Comparison of ENCODE assay signal across 23 cellular contexts in the genomic region with DNA sequence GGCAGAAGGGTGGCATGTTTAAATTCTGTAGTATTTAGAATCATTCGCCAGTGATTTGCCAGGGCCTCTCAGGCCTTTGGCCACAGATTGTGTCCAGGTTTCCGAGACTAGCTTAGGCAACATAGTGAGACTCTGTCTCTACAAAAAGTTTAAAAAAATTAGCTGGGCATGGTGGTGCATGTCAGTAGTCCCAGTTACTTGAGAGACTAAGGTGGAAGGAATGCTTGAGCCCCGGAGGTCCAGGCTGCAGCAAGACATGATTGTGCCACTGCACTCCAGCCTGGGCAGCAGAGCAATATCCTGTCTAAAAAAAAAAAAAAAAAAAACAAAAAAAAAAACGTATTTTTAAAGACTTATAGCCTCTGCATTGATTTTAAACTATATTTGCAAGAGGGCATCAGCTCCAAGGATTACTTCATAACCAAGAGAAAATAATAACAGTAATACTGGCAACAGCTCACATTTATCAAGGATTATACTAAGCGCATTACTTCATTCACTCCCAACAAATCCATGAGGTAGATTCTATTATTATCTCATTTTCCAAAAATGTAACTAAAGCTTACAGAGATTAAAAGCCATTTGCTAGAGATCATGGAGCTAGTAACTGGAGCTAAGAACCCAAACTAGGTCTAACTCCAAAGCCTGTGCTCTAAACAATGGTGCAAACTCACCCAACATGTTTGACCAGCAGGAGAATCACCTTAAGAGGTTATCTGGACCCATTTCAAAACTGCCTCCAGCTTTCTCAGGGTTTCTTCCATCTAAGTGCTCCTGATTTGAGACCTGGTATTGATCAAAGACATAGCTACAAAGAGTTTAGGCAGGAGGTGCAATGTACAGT. TPM values are rescaled to one million over a fixed set of nuclear protein-coding genes. Genes with fewer than 3 reads are reported as not detected.
DNase-seq lines count a peak whose midpoint lies in the region; ATAC-seq and TF ChIP-seq lines count a peak whose summit lies in the region.
"Had no signal": no experiment of that assay in that cellular context is flagged by ENCODE, and none has a peak within 500 bp of the region (broad histone marks: within the 10 kb centered on the region; RNA-seq: fewer than 3 reads in every experiment).

No MANE protein-coding gene starts in this region.

- H3K4me2 ChIP-seq in osteoblast (ENCODE audit: insufficient read depth, low read length) = no peak overlapping the region

- H3K4me3 ChIP-seq in right atrium auricular region = no peak overlapping the region
- no peak overlapping the region for H3K4me3 ChIP-seq in thoracic aorta
- H3K4me3 ChIP-seq in osteoblast (ENCODE audit: insufficient read depth, low read length) = no peak overlapping the region
- H3K4me3 ChIP-seq: K562 had no signal

- H3K36me3 ChIP-seq in right atrium auricular region (no peaks in the 10 kb centered on the region), thoracic aorta (no peaks in the 10 kb centered on the region), osteoblast (ENCODE audit: insufficient read depth, low read length) (no peaks in the 10 kb centered on the region)

- H3K4me1 ChIP-seq in right atrium auricular region (peaks cover 0 to 3% of the 10 kb centered on the region in 2 donors), thoracic aorta (ENCODE audit: control insufficient read depth in 1 of 2, low read depth in 2 of 2) (peaks cover 0 to 7% of the 10 kb centered on the region in 2 donors), osteoblast (ENCODE audit: insufficient read depth, low read length) (no peaks in the 10 kb centered on the region)

- no peaks in the 10 kb centered on the region for H3K9me3 ChIP-seq in right atrium auricular region
- H3K9me3 ChIP-seq in thoracic aorta = no peaks in the 10 kb centered on the region
- H3K9me3 ChIP-seq in osteoblast (ENCODE audit: low read depth, low read length) = no peaks in the 10 kb centered on the region

- no peaks in the 10 kb centered on the region for H3K79me2 ChIP-seq in osteoblast (ENCODE audit: insufficient read depth, low read length)

- H3K27me3 ChIP-seq in right atrium auricular region = no peaks in the 10 kb centered on the region
- no peaks in the 10 kb centered on the region for H3K27me3 ChIP-seq in thoracic aorta (replicated peaks; ENCODE audit: insufficient read depth)
- no peaks in the 10 kb centered on the region for H3K27me3 ChIP-seq in osteoblast (ENCODE audit: insufficient read depth, low read length)

- peak; percentile 71 for ATAC-seq in left ventricle myocardium superior
- peak; percentile 79 for ATAC-seq in thoracic aorta (ENCODE audit: insufficient number of reproducible peaks, low FRiP score, low read depth)
- ATAC-seq: K562, PC-3 had no signal

- TF ChIP-seq CTCF in right atrium auricular region (IDR thresholded peaks at IDR 0.05) (no peak), RWPE1 (conservative IDR thresholded peaks at IDR 0.05; ENCODE audit: low read depth) (no peak), thoracic aorta (IDR thresholded peaks at IDR 0.05) (no peak), osteoblast (IDR thresholded peaks at IDR 0.05; ENCODE audit: extremely low read depth, low read depth, low read length) (no peak)

- H2AFZ ChIP-seq in osteoblast (ENCODE audit: low read length) = no peak overlapping the region

- no peak for DNase-seq in left ventricle myocardium superior
- no peak for DNase-seq in right atrium auricular region (ENCODE audit: low spot score)
- no peak for DNase-seq in RWPE1 (ENCODE audit: low spot score)
- DNase-seq in epithelial cell of prostate (ENCODE audit: low read depth, low spot score) = peak; percentile 68
- no peak for DNase-seq in thoracic aorta (ENCODE audit: low spot score)
- DNase-seq in osteoblast (ENCODE audit: insufficient read length, low spot score, missing footprints) = no peak
- no peak for DNase-seq in T-helper 1 cell
- DNase-seq in cerebellar nuclear complex (lab: John Stamatoyannopoulos, UW) = no peak
- DNase-seq: ACHN, C1 segment of cervical spinal cord, DMS 273 treated with DMSO at 0.1 percent for 48 hours, GF-D8, H7, HFFc6, NCI-H1105 treated with DMSO at 0.1 percent for 48 hours, NCI-H187, NCI-H2171, NCI-H510A, NCI-H748 treated with DMSO at 0.1 percent for 48 hours, PC-3 had no signal

- POLR2A ChIA-PET in RWPE1 (lab: Yijun Ruan, JAX; ENCODE audit: low non-redundant PET) = no interaction called here

- H4K20me1 ChIP-seq in osteoblast (ENCODE audit: insufficient read depth, low read length) = no peaks in the 10 kb centered on the region

- H3K27ac ChIP-seq in right atrium auricular region = no peak overlapping the region
- peak overlapping the region; percentile 71 for H3K27ac ChIP-seq in RWPE1
- peak overlapping the region; percentile 89 for H3K27ac ChIP-seq in epithelial cell of prostate
- peak overlapping the region in 1 of 2 donors; percentile 71 for H3K27ac ChIP-seq in thoracic aorta
- H3K27ac ChIP-seq in osteoblast (ENCODE audit: low read depth, low read length) = no peak overlapping the region

- intact Hi-C loops in left ventricle myocardium superior (cut with micrococcal nuclease) = no loop called here

- CTCF ChIA-PET in RWPE1 (lab: Yijun Ruan, JAX) = interaction anchor here (0.6 kb wide), 1 partner anchor 1003 kb away, joined by 3 read pairs; no protein-coding TSS in a partner anchor

RNA-seq across cellular contexts. Expression of a gene that starts 32.6 kb away (rescaled TPM):
- total RNA-seq in left ventricle myocardium superior (not detected), right atrium auricular region (under 1 TPM in 1 of 2 donors, not detected in 1; 0.11 TPM), thoracic aorta (not detected), osteoblast (not detected in 2 replicates)
- total RNA-seq: Daoy, H7, HFFc6, K562, PC-3, SK-MEL-5 had no signal

Comparison
In these comparisons a context has a peak if more than half of its experiments do, and no peak if none do; other contexts are left out.
1. H3K27ac ChIP-seq: peak in RWPE1 (single experiment) and epithelial cell of prostate (single experiment); none in right atrium auricular region (0 of 2) and osteoblast (single experiment).